In the genomic region with DNA sequence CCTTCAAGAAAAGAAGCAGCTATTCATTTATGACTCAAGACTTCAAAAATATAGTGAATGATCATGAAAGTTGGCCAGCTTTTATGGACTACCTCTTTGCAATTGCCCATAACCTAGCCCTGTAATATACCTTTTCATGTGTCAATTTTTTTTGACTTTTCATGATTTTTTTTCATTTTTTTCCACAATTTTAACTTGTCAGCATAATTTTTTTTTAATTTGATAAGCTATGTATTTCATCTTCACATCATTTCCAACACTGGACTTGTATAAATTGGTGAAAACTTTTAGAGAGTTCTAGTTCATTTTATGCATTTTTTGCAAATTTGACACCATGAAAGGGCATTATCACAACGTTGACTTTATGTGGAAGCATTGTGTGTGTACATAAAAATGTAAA, we compare ENCODE assay signal across 28 cellular contexts.
"Had no signal": no experiment of that assay in that cellular context is flagged by ENCODE, and none has a peak within 500 bp of the region (broad histone marks: within the 10 kb centered on the region; RNA-seq: fewer than 3 reads in every experiment).

No MANE protein-coding gene starts in this region.

- H3K36me3 ChIP-seq: neural progenitor cell, ovary, spleen, suprapubic skin, tibial artery, transverse colon, upper lobe of right lung, uterus had no signal

- H3K27me3 ChIP-seq: neural progenitor cell, ovary, testis, transverse colon had no signal

- H3K27ac ChIP-seq: neural progenitor cell, ovary, parathyroid adenoma, psoas muscle, skin epidermis, spleen, suprapubic skin, testis, tibial artery, transverse colon, upper lobe of right lung, uterus had no signal

- H3K79me2 ChIP-seq: parathyroid adenoma had no signal

- H3K4me3 ChIP-seq: neural progenitor cell, ovary, psoas muscle, skin epidermis, smooth muscle cell, spleen, suprapubic skin, testis, tibial artery, transverse colon, upper lobe of right lung, uterus had no signal

- H3K9me3 ChIP-seq: ovary, psoas muscle, testis, upper lobe of right lung, uterus had no signal

- H2AFZ ChIP-seq: neural progenitor cell, parathyroid adenoma had no signal

- DNase-seq: natural killer cell; occipital lobe; ovary; posterior cingulate gyrus; psoas muscle; right cardiac atrium; spleen; stimulated activated CD4-positive, alpha-beta T cell treated with anti-CD3 and anti-CD28 coated beads, Interleukin-12 subunit alpha, Interleukin-12 subunit beta, amount 100 ng/mL, for 4 hours; stimulated activated CD4-positive, alpha-beta T cell treated with anti-CD3 and anti-CD28 coated beads, Interleukin-1b, Interleukin-23, amount 100 ng/mL, for 48 hours; stimulated activated CD4-positive, alpha-beta T cell treated with anti-CD3 and anti-CD28 coated beads, Interleukin-4, amount 100 ng/mL, for 1 hour; stimulated activated CD4-positive, alpha-beta T cell treated with anti-CD3 and anti-CD28 coated beads, Interleukin-4, amount 100 ng/mL, for 4 hours; stimulated activated CD8-positive, alpha-beta memory T cell treated with anti-CD3 and anti-CD28 coated beads, Interleukin-4, amount 100 ng/mL, for 48 hours; stimulated activated naive CD4-positive, alpha-beta T cell; stimulated activated naive CD8-positive, alpha-beta T cell treated with anti-CD3 and anti-CD28 coated beads, Interleukin-15, amount 100 ng/mL, for 72 hours; stimulated activated naive CD8-positive, alpha-beta T cell treated with anti-CD3 and anti-CD28 coated beads, Interleukin-15, Interleukin-2, amounts not matched to agents 100 U/mL and 50 U/mL, for 24 hours; substantia nigra; testis; tibial artery; transverse colon; upper lobe of right lung; uterus had no signal

- ATAC-seq: natural killer cell; psoas muscle; right cardiac atrium; sciatic nerve; stimulated activated memory B cell treated with anti-CD40 and anti-IgM and Interleukin-4, amounts not matched to agents 10 μg/mL and 1 μg/mL and 100 μg/mL, for 72 hours; stimulated activated naive CD8-positive, alpha-beta T cell treated with anti-CD3 and anti-CD28 coated beads, Interleukin-15, amount 100 ng/mL, for 72 hours; stimulated activated naive CD8-positive, alpha-beta T cell treated with anti-CD3 and anti-CD28 coated beads, Interleukin-15, Interleukin-2, amounts not matched to agents 100 U/mL and 50 U/mL, for 24 hours; upper lobe of right lung had no signal

- H3K4me2 ChIP-seq: neural progenitor cell, smooth muscle cell had no signal

- H3K9ac ChIP-seq: neural progenitor cell, parathyroid adenoma had no signal

- H3K4me1 ChIP-seq: neural progenitor cell, parathyroid adenoma, psoas muscle, spleen, testis, tibial artery, transverse colon, upper lobe of right lung, uterus had no signal
